Comparison of ENCODE assay signal across 22 cellular contexts in genomic region chr1:234877761-234878160, GRCh38.
DNase-seq lines count a peak whose midpoint lies in the region; ATAC-seq, FAIRE-seq and TF ChIP-seq lines count a peak whose summit lies in the region.
"Had no signal": no experiment of that assay in that cellular context is flagged by ENCODE, and none has a peak within 500 bp of the region (broad histone marks: within the 10 kb centered on the region; RNA-seq: fewer than 3 reads in every experiment).

No MANE protein-coding gene starts in this region.

- peaks cover 8% of the 10 kb centered on the region for H3K79me2 ChIP-seq in HepG2 (ENCODE audit: insufficient read depth, low read length)

- H3K27ac ChIP-seq in HepG2 (ENCODE audit: extremely low read length, insufficient read depth, low read length) = no peak overlapping the region
- H3K27ac ChIP-seq in CD4-positive, alpha-beta T cell (ENCODE audit: low read depth, low read length) = no peak overlapping the region
- H3K27ac ChIP-seq: SJSA1 had no signal

- TF ChIP-seq EP300 in HepG2 (IDR thresholded peaks at IDR 0.05; ENCODE audit: low read depth in 2 of 2, low read length in 2 of 2) (no peak), HepG2 (CRISPR knock-in tag; IDR thresholded peaks at IDR 0.05; ENCODE audit: borderline replicate concordance) (no peak)

- H3K36me3 Mint-ChIP-seq in Caco-2 (ENCODE audit: insufficient read depth, unreplicated experiment) = no peaks in the 10 kb centered on the region
- no peaks in the 10 kb centered on the region for H3K36me3 Mint-ChIP-seq in activated T-helper 2 cell treated with anti-CD3 and anti-CD28 coated beads, Interferon-gamma antibody, Interleukin-2, Interleukin-4, amounts not matched to agents 10 μg/mL and 5 μg/mL and 100 μg/mL, durations not matched to agents 14 hours and 24 hours and 36 hours (ENCODE audit: low read depth)
- H3K36me3 Mint-ChIP-seq in stimulated activated memory B cell treated with anti-CD40 and anti-IgM and Interleukin-4, amounts not matched to agents 10 μg/mL and 1 μg/mL and 100 μg/mL, for 72 hours = no peaks in the 10 kb centered on the region
- no peaks in the 10 kb centered on the region for H3K36me3 Mint-ChIP-seq in CD4-positive, alpha-beta T cell (ENCODE audit: low read depth)

- H3K36me3 ChIP-seq in Caco-2 (ENCODE audit: control insufficient read depth, insufficient read depth, low read length) (no peaks in the 10 kb centered on the region), HepG2 (replicated peaks in 1 of 2; ENCODE audit: control insufficient read depth in 1 of 2, insufficient read depth in 2 of 2, low read length in 2 of 2) (no peaks in the 10 kb centered on the region; a peak in 1 of 5 replicates)
- H3K36me3 ChIP-seq: SJSA1 had no signal

- WGBS in HepG2 (ENCODE audit: low lambda C conversion rate) = 98% methylated on average over 6 of the region's 7 CpGs

- BruUV-seq in Caco-2 (replicated peaks; lab: Mats Ljungman, UMichigan) = no TSS peak
- BruUV-seq in HepG2 (replicated peaks; lab: Mats Ljungman, UMichigan) = no TSS peak

- H3K9me3 Mint-ChIP-seq in Caco-2 (ENCODE audit: unreplicated experiment) = peaks cover 3% of the 10 kb centered on the region
- no peaks in the 10 kb centered on the region for H3K9me3 Mint-ChIP-seq in activated T-helper 2 cell treated with anti-CD3 and anti-CD28 coated beads, Interferon-gamma antibody, Interleukin-2, Interleukin-4, amounts not matched to agents 10 μg/mL and 5 μg/mL and 100 μg/mL, durations not matched to agents 14 hours and 24 hours and 36 hours
- H3K9me3 Mint-ChIP-seq in stimulated activated memory B cell treated with anti-CD40 and anti-IgM and Interleukin-4, amounts not matched to agents 10 μg/mL and 1 μg/mL and 100 μg/mL, for 72 hours = no peaks in the 10 kb centered on the region
- no peaks in the 10 kb centered on the region for H3K9me3 Mint-ChIP-seq in CD4-positive, alpha-beta T cell

- peak overlapping the region; percentile 69 for H3K27ac Mint-ChIP-seq in Caco-2 (ENCODE audit: unreplicated experiment)
- peak overlapping the region; percentile 28 for H3K27ac Mint-ChIP-seq in activated T-helper 2 cell treated with anti-CD3 and anti-CD28 coated beads, Interferon-gamma antibody, Interleukin-2, Interleukin-4, amounts not matched to agents 10 μg/mL and 5 μg/mL and 100 μg/mL, durations not matched to agents 14 hours and 24 hours and 36 hours
- H3K27ac Mint-ChIP-seq in stimulated activated memory B cell treated with anti-CD40 and anti-IgM and Interleukin-4, amounts not matched to agents 10 μg/mL and 1 μg/mL and 100 μg/mL, for 72 hours = peak overlapping the region; percentile 88
- no peak overlapping the region for H3K27ac Mint-ChIP-seq in CD4-positive, alpha-beta T cell
- H3K27ac Mint-ChIP-seq: B cell had no signal

- no peak overlapping the region for H3K4me2 ChIP-seq in HepG2 (ENCODE audit: low read depth, low read length)
- H3K4me2 ChIP-seq: A549 had no signal

- POLR2A ChIA-PET in Caco-2 (lab: Charles Lee) (no interaction called here), HepG2 (lab: Yijun Ruan, JAX) (no interaction called here)
- POLR2A ChIA-PET in CD4-positive, alpha-beta T cell (lab: Charles Lee) = no interaction called here

- TF ChIP-seq RAD21 in HepG2 (CRISPR knock-in tag; IDR thresholded peaks at IDR 0.05) = no peak

- CTCF ChIA-PET in Caco-2 (lab: Charles Lee) = no interaction called here
- CTCF ChIA-PET in HepG2 (lab: Yijun Ruan, JAX; ENCODE audit: low intra/inter-chr PET ratio, low total read pairs) = no interaction called here
- CTCF ChIA-PET in CD4-positive, alpha-beta T cell (lab: Charles Lee) = interaction anchor here (0.8 kb wide), 1 partner anchor 206 kb away, joined by 3 read pairs; no protein-coding TSS in a partner anchor

- no peaks in the 10 kb centered on the region for H3K27me3 Mint-ChIP-seq in Caco-2 (ENCODE audit: insufficient read depth, unreplicated experiment)
- no peaks in the 10 kb centered on the region for H3K27me3 Mint-ChIP-seq in activated T-helper 2 cell treated with anti-CD3 and anti-CD28 coated beads, Interferon-gamma antibody, Interleukin-2, Interleukin-4, amounts not matched to agents 10 μg/mL and 5 μg/mL and 100 μg/mL, durations not matched to agents 14 hours and 24 hours and 36 hours (ENCODE audit: low read depth)
- H3K27me3 Mint-ChIP-seq in stimulated activated memory B cell treated with anti-CD40 and anti-IgM and Interleukin-4, amounts not matched to agents 10 μg/mL and 1 μg/mL and 100 μg/mL, for 72 hours = no peaks in the 10 kb centered on the region
- no peaks in the 10 kb centered on the region for H3K27me3 Mint-ChIP-seq in CD4-positive, alpha-beta T cell
- H3K27me3 Mint-ChIP-seq: B cell had no signal

- TF ChIP-seq CTCF in Caco-2 (IDR thresholded peaks at IDR 0.05; ENCODE audit: insufficient read depth in 1 of 2, low read depth in 1 of 2, low read length in 1 of 2, severe bottlenecking in 1 of 2, unreplicated experiment in 1 of 2) (no peak), HepG2 (CRISPR knock-in tag; IDR thresholded peaks at IDR 0.05) (no peak)
- no peak for TF ChIP-seq CTCF in CD4-positive, alpha-beta T cell (IDR thresholded peaks at IDR 0.05)

- in situ Hi-C loops in HepG2 (cut with HindIII; ENCODE audit: extremely low pct_ligation_motif_present, low pct_unique_long_range_greater_than_20kb) = loop anchor here (5.0 to 10.0 kb wide), 4 partner anchors 80 to 383 kb away; partner anchors contain the start of gene IRF2BP2

- no peak overlapping the region for H3K4me3 Mint-ChIP-seq in Caco-2 (ENCODE audit: unreplicated experiment)
- no peak overlapping the region for H3K4me3 Mint-ChIP-seq in activated T-helper 2 cell treated with anti-CD3 and anti-CD28 coated beads, Interferon-gamma antibody, Interleukin-2, Interleukin-4, amounts not matched to agents 10 μg/mL and 5 μg/mL and 100 μg/mL, durations not matched to agents 14 hours and 24 hours and 36 hours (ENCODE audit: low read depth)
- H3K4me3 Mint-ChIP-seq in stimulated activated memory B cell treated with anti-CD40 and anti-IgM and Interleukin-4, amounts not matched to agents 10 μg/mL and 1 μg/mL and 100 μg/mL, for 72 hours = no peak overlapping the region
- no peak overlapping the region for H3K4me3 Mint-ChIP-seq in CD4-positive, alpha-beta T cell
- H3K4me3 Mint-ChIP-seq: B cell had no signal

- H3K4me3 ChIP-seq in Caco-2 (ENCODE audit: low read depth, low read length) (no peak overlapping the region), HepG2 (replicated peaks in 1 of 3; ENCODE audit: insufficient read depth in 1 of 3, low read depth in 2 of 3, low read length in 3 of 3) (no peak overlapping the region)
- H3K4me3 ChIP-seq: A549, SJSA1 had no signal

- H3K27me3 ChIP-seq in Caco-2 (replicated peaks; ENCODE audit: control insufficient read depth, insufficient read depth, low read length) = no peaks in the 10 kb centered on the region
- no peaks in the 10 kb centered on the region; a peak in 1 of 5 replicates for H3K27me3 ChIP-seq in HepG2 (ENCODE audit: control insufficient read depth in 1 of 2, insufficient read depth in 2 of 2, low read length in 2 of 2)
- H3K27me3 ChIP-seq in CD4-positive, alpha-beta T cell (ENCODE audit: control insufficient read depth, insufficient read depth, low read length) = no peaks in the 10 kb centered on the region
- H3K27me3 ChIP-seq: SJSA1 had no signal

- FAIRE-seq in HepG2 (lab: Jason Lieb, UNC) = no peak
- FAIRE-seq: A549 had no signal

- peaks cover 35% of the 10 kb centered on the region for H3K4me1 Mint-ChIP-seq in Caco-2 (ENCODE audit: low read depth, unreplicated experiment)
- H3K4me1 Mint-ChIP-seq in activated T-helper 2 cell treated with anti-CD3 and anti-CD28 coated beads, Interferon-gamma antibody, Interleukin-2, Interleukin-4, amounts not matched to agents 10 μg/mL and 5 μg/mL and 100 μg/mL, durations not matched to agents 14 hours and 24 hours and 36 hours (ENCODE audit: low read depth) = peaks cover 65% of the 10 kb centered on the region
- peaks cover 67% of the 10 kb centered on the region for H3K4me1 Mint-ChIP-seq in stimulated activated memory B cell treated with anti-CD40 and anti-IgM and Interleukin-4, amounts not matched to agents 10 μg/mL and 1 μg/mL and 100 μg/mL, for 72 hours
- H3K4me1 Mint-ChIP-seq in CD4-positive, alpha-beta T cell (ENCODE audit: low read depth) = peaks cover 12% of the 10 kb centered on the region

- no peaks in the 10 kb centered on the region for H4K20me1 ChIP-seq in HepG2 (ENCODE audit: insufficient read depth, low read length)

- no peak overlapping the region for H2AFZ ChIP-seq in HepG2 (ENCODE audit: low read length)

- H3K4me1 ChIP-seq in Caco-2 (peaks cover 44% of the 10 kb centered on the region), HepG2 (ENCODE audit: insufficient read depth, low read length) (peaks cover 98% of the 10 kb centered on the region)
- H3K4me1 ChIP-seq: SJSA1 had no signal

- no peak overlapping the region for H3K9ac ChIP-seq in HepG2 (ENCODE audit: insufficient read depth, low read depth, low read length)

- intact Hi-C loops in Caco-2 (cut with micrococcal nuclease; ENCODE audit: unreplicated experiment) (loop anchor here (5.0 to 10.0 kb wide), 5 partner anchors 55 to 383 kb away; partner anchors contain the start of gene IRF2BP2), HepG2 (cut with micrococcal nuclease; ENCODE audit: unreplicated experiment) (loop anchor here (2.0 to 10.0 kb wide), 6 partner anchors 63 to 379 kb away; no protein-coding TSS in a partner anchor)
- intact Hi-C loops in activated T-helper 2 cell treated with anti-CD3 and anti-CD28 coated beads, Interferon-gamma antibody, Interleukin-2, Interleukin-4, amounts not matched to agents 10 μg/mL and 5 μg/mL and 100 μg/mL, durations not matched to agents 14 hours and 24 hours and 36 hours (cut with micrococcal nuclease) = loop anchor here (2.0 kb wide), 4 partner anchors 105 to 267 kb away; partner anchors contain the start of gene IRF2BP2
- intact Hi-C loops in CD4-positive, alpha-beta T cell (cut with DNase I, micrococcal nuclease) = loop anchor here in 1 of 2 experiments (10.0 kb wide), 1 partner anchor 383 kb away; no protein-coding TSS in a partner anchor

- no peak for TF ChIP-seq POLR2A in HepG2 (IDR thresholded peaks at IDR 0.05; ENCODE audit: insufficient read depth in 1 of 2, low read depth in 2 of 2, low read length in 2 of 2)

- ATAC-seq in HepG2 = no peak
- no peak for ATAC-seq in stimulated activated memory B cell treated with anti-CD40 and anti-IgM and Interleukin-4, amounts not matched to agents 10 μg/mL and 1 μg/mL and 100 μg/mL, for 72 hours
- no peak for ATAC-seq in CD4-positive, alpha-beta T cell (ENCODE audit: poor library complexity)
- ATAC-seq: A549, Right ventricle myocardium inferior had no signal

- no peaks in the 10 kb centered on the region for H3K9me3 ChIP-seq in Caco-2
- no peaks in the 10 kb centered on the region for H3K9me3 ChIP-seq in HepG2 (ENCODE audit: low read length)
- no peaks in the 10 kb centered on the region for H3K9me3 ChIP-seq in CD4-positive, alpha-beta T cell (ENCODE audit: control insufficient read depth, low read length)
- H3K9me3 ChIP-seq: A549, SJSA1 had no signal

- DNase-seq in Caco-2 (no peak), HepG2 (ENCODE audit: low spot score) (no peak), GM19238 (ENCODE audit: insufficient read length, low spot score) (no peak)
- no peak for DNase-seq in activated T-helper 2 cell treated with anti-CD3 and anti-CD28 coated beads, Interferon-gamma antibody, Interleukin-2, Interleukin-4, amounts not matched to agents 10 μg/mL and 5 μg/mL and 100 μg/mL, durations not matched to agents 14 hours and 24 hours and 36 hours (ENCODE audit: low spot score)
- DNase-seq in activated effector memory CD4-positive, alpha-beta T cell treated with anti-CD3 and anti-CD28 coated beads, Interleukin-2, amount 50 U/mL, for 16 hours = no peak
- DNase-seq in CD4-positive, alpha-beta T cell = no peak
- DNase-seq: COR-L47, DMS 273 treated with DMSO at 0.1 percent for 48 hours, DMS79 treated with DMSO at 0.1 percent for 48 hours, H7, MV-4-11, NCI-H1105 treated with DMSO at 0.1 percent for 48 hours, NCI-H1694 treated with DMSO at 0.1 percent for 48 hours, NCI-H2081 treated with DMSO at 0.1 percent for 48 hours, NCI-H446, NCI-H526, OCI-M1 had no signal
